8 cellular contexts compared by ENCODE assay signal in genomic region chr1:59699227-59699847, GRCh38.
DNase-seq lines count a peak whose midpoint lies in the region; ATAC-seq and TF ChIP-seq lines count a peak whose summit lies in the region.

No MANE protein-coding gene starts in this region.

- no peaks in the 10 kb centered on the region for H3K27me3 ChIP-seq in Caco-2 (replicated peaks; ENCODE audit: control insufficient read depth, insufficient read depth, low read length)
- H3K27me3 ChIP-seq in NT2/D1 (ENCODE audit: insufficient read depth, insufficient read length): no peaks in the 10 kb centered on the region
- H3K27me3 ChIP-seq in tibial artery: no peaks in the 10 kb centered on the region

- no peak overlapping the region for H3K27ac Mint-ChIP-seq in Caco-2 (ENCODE audit: unreplicated experiment)
- peak overlapping the region; percentile 57 for H3K27ac Mint-ChIP-seq in MCF 10A (ENCODE audit: low read depth, unreplicated experiment)

- BruUV-seq in Caco-2 (replicated peaks; lab: Mats Ljungman, UMichigan) (no TSS peak), MCF 10A (replicated peaks; lab: Mats Ljungman, UMichigan) (no TSS peak)

- H3K9ac ChIP-seq in NT2/D1 (ENCODE audit: insufficient read length, low read depth): no peak overlapping the region

- H3K36me3 Mint-ChIP-seq in Caco-2 (ENCODE audit: insufficient read depth, unreplicated experiment) (peaks cover 5% of the 10 kb centered on the region), MCF 10A (ENCODE audit: insufficient read depth, unreplicated experiment) (no peaks in the 10 kb centered on the region)

- H3K4me1 Mint-ChIP-seq in Caco-2 (ENCODE audit: low read depth, unreplicated experiment): peaks cover 6% of the 10 kb centered on the region
- peaks cover 24% of the 10 kb centered on the region for H3K4me1 Mint-ChIP-seq in MCF 10A (ENCODE audit: insufficient read depth, unreplicated experiment)

- CTCF ChIA-PET in Caco-2 (lab: Charles Lee) (interaction anchor here (1.0 kb wide), 1 partner anchor 60 kb away, joined by 4 read pairs; no protein-coding TSS in a partner anchor), MCF 10A (lab: Yijun Ruan, JAX) (interaction anchor here (0.6 to 3.1 kb wide), 93 partner anchors 9 to 993 kb away, joined by 3 to 19 read pairs (median 4); partner anchors contain the start of gene JUN)

- POLR2A ChIA-PET in Caco-2 (lab: Charles Lee): no interaction called here
- POLR2A ChIA-PET in MCF 10A (lab: Yijun Ruan, JAX): interaction anchor here (0.6 to 2.7 kb wide), 20 partner anchors 9 to 972 kb away, joined by 3 to 26 read pairs (median 4); partner anchors contain the start of genes FGGY and JUN

- H3K9me3 ChIP-seq in Caco-2: no peaks in the 10 kb centered on the region
- no peaks in the 10 kb centered on the region for H3K9me3 ChIP-seq in NT2/D1 (ENCODE audit: insufficient read depth, low read length)
- H3K9me3 ChIP-seq in tibial artery: no peaks in the 10 kb centered on the region

- no peaks in the 10 kb centered on the region for H3K36me3 ChIP-seq in Caco-2 (ENCODE audit: control insufficient read depth, insufficient read depth, low read length)
- no peaks in the 10 kb centered on the region for H3K36me3 ChIP-seq in NT2/D1 (ENCODE audit: insufficient read depth, insufficient read length, low read length)
- no peaks in the 10 kb centered on the region for H3K36me3 ChIP-seq in tibial artery

- no peak overlapping the region for H3K4me3 Mint-ChIP-seq in Caco-2 (ENCODE audit: unreplicated experiment)
- H3K4me3 Mint-ChIP-seq in MCF 10A (ENCODE audit: unreplicated experiment): no peak overlapping the region

- DNase-seq in Caco-2: peak in 1 of 2 experiments; percentile 11
- no peak for DNase-seq in HFF-Myc (ENCODE audit: extremely low read depth, low read depth)
- DNase-seq in NT2/D1 (ENCODE audit: low read depth, low spot score): peak; percentile 47
- peak; percentile 59 for DNase-seq in MCF 10A (ENCODE audit: unreplicated experiment)
- no peak for DNase-seq in left lobe of liver (ENCODE audit: low spot score)
- no peak for DNase-seq in tibial artery

- TF ChIP-seq CTCF in Caco-2 (IDR thresholded peaks at IDR 0.05; ENCODE audit: insufficient read depth in 1 of 2, low read depth in 1 of 2, low read length in 1 of 2, severe bottlenecking in 1 of 2, unreplicated experiment in 1 of 2) (peak; percentile 59 to 72), HFF-Myc (IDR thresholded peaks at IDR 0.05; ENCODE audit: low read depth, low read length, missing control alignments) (peak; percentile 85), MCF 10A (IDR thresholded peaks at IDR 0.05; ENCODE audit: unreplicated experiment) (peak; percentile 76), tibial artery (IDR thresholded peaks at IDR 0.05) (peak; percentile 91 to 92)

- ATAC-seq in left lobe of liver (peak; percentile 79), HG02973 (IDR thresholded peaks at IDR 0.05; ENCODE audit: unreplicated experiment) (no peak), GM21576 (IDR thresholded peaks at IDR 0.05; ENCODE audit: unreplicated experiment) (no peak)

- H3K4me1 ChIP-seq in Caco-2 (no peaks in the 10 kb centered on the region), NT2/D1 (ENCODE audit: insufficient read depth, insufficient read length) (no peaks in the 10 kb centered on the region), tibial artery (peaks cover 0 to 23% (median 20%) of the 10 kb centered on the region in 4 donors)

- no peak overlapping the region for H3K4me3 ChIP-seq in Caco-2 (ENCODE audit: low read depth, low read length)
- H3K4me3 ChIP-seq in HFF-Myc (replicated peaks; ENCODE audit: low read depth, low read length): no peak overlapping the region
- no peak overlapping the region for H3K4me3 ChIP-seq in NT2/D1 (ENCODE audit: insufficient read length, low read depth)
- H3K4me3 ChIP-seq in tibial artery: no peak overlapping the region

- no peaks in the 10 kb centered on the region for H3K27me3 Mint-ChIP-seq in Caco-2 (ENCODE audit: insufficient read depth, unreplicated experiment)
- H3K27me3 Mint-ChIP-seq in MCF 10A (ENCODE audit: insufficient read depth, unreplicated experiment): no peaks in the 10 kb centered on the region

- H3K9me3 Mint-ChIP-seq in Caco-2 (ENCODE audit: unreplicated experiment) (no peaks in the 10 kb centered on the region), MCF 10A (ENCODE audit: unreplicated experiment) (no peaks in the 10 kb centered on the region)

- intact Hi-C loops in Caco-2 (cut with micrococcal nuclease; ENCODE audit: unreplicated experiment): loop anchor here (1.0 to 5.0 kb wide), 5 partner anchors 59 to 959 kb away; partner anchors contain the start of genes FGGY and JUN
- intact Hi-C loops in MCF 10A (cut with micrococcal nuclease): loop anchor here (1.0 to 10.0 kb wide), 6 partner anchors 59 to 959 kb away; partner anchors contain the start of gene FGGY
- intact Hi-C loops in tibial artery (cut with DNase I; ENCODE audit: low total_unique reads): loop anchor here (10.0 kb wide), 2 partner anchors 395 to 955 kb away; no protein-coding TSS in a partner anchor

- no peak overlapping the region for H3K27ac ChIP-seq in tibial artery

Comparison
In these comparisons a context has a peak if more than half of its experiments do, and no peak if none do; other contexts are left out.
1. DNase-seq: peak in NT2/D1 (single experiment) and MCF 10A (single experiment); none in HFF-Myc (single experiment), left lobe of liver (single experiment) and tibial artery (0 of 2).
2. Peak in every context shown above with its lines, with median percentiles within 50 percentile points of each other: CTCF ChIP-seq.